1 cellular context compared by ENCODE assay signal in the genomic region with DNA sequence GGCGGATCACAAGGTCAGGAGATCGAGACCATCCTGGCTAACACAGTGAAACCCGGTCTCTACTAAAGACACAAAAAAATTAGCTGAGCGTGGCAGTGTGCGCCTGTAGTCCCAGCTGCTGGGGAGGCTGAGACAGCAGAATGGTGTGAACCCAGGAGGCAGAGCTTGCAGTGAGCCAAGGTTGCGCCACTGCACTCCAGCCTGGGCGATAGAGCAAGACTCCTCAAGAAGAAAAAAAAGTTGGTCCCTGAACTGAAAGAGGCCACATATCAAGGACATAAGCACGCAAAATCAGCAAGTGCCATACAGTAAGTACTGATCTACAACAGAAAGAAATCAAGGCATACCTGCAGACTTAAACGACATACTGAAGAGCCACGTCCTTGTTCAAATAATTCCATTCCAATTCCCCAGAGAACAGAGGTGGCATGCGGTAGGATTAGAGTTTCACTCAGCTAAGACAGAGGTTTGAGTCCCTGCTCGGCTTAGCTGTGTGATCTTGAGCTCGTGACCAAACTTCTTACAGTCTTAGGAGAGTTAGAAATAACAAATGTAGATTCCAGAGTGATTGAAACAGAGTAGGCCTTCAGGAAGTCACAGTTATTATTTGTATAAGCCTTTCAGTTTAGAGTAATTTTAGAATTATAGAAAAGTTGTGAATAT.
TF ChIP-seq lines count a peak whose summit lies in the region.

No MANE protein-coding gene starts in this region.

TF ChIP-seq in SK-N-SH, 30 proteins besides CTCF, POLR2A, EP300 and RAD21 (continued from another document):
- TF ChIP-seq FOXJ3 (CRISPR knock-in tag; IDR thresholded peaks at IDR 0.05): no peak
- no peak for TF ChIP-seq NFIC (IDR thresholded peaks at IDR 0.05; ENCODE audit: borderline replicate concordance)
